In genomic region chr18:54284967-54285785, GRCh38 we compare ENCODE assay signal across 8 cellular contexts. TPM values are rescaled to one million over a fixed set of nuclear protein-coding genes. Genes with fewer than 3 reads are reported as not detected.
A peak's percentile ranks its signal among the peaks of the same experiment; 100 is the strongest.
DNase-seq lines count a peak whose midpoint lies in the region; ATAC-seq, FAIRE-seq and TF ChIP-seq lines count a peak whose summit lies in the region.

No MANE protein-coding gene starts in this region.

- peaks cover 75% of the 10 kb centered on the region for H3K36me3 Mint-ChIP-seq in activated T-cell treated with anti-CD3 and anti-CD28 coated beads, Interleukin-2, amount 50 U/mL, for 24 hours (ENCODE audit: low read depth)

- H3K9ac ChIP-seq in kidney (ENCODE audit: low read length in 2 of 2): no peak overlapping the region

- H3K4me1 ChIP-seq in kidney (ENCODE audit: control insufficient read depth in 1 of 2, insufficient read depth in 1 of 2, low read depth in 1 of 2, low read length in 2 of 2): peaks cover 0 to 3% of the 10 kb centered on the region in 2 donors
- H3K4me1 ChIP-seq in BE2C: no peaks in the 10 kb centered on the region

- H3K27me3 Mint-ChIP-seq in activated T-cell treated with anti-CD3 and anti-CD28 coated beads, Interleukin-2, amount 50 U/mL, for 24 hours: no peaks in the 10 kb centered on the region

- H3K9me3 Mint-ChIP-seq in activated T-cell treated with anti-CD3 and anti-CD28 coated beads, Interleukin-2, amount 50 U/mL, for 24 hours: no peaks in the 10 kb centered on the region

- ATAC-seq in GM19452 (IDR thresholded peaks at IDR 0.05; ENCODE audit: unreplicated experiment): peak; percentile 100
- peak; percentile 100 for ATAC-seq in HG03439 (IDR thresholded peaks at IDR 0.05; ENCODE audit: unreplicated experiment)

- FAIRE-seq in kidney (lab: Jason Lieb, UNC): no peak

- DNase-seq in AG20443 (ENCODE audit: low spot score) (peak; percentile 87), kidney (peak; percentile 78), NAMALWA (ENCODE audit: low spot score) (no peak), NCI-H774 (lab: John Stamatoyannopoulos, UW) (no peak), BE2C (no peak)
- DNase-seq in activated T-cell treated with anti-CD3 and anti-CD28 coated beads, Interleukin-2, amount 50 U/mL, for 24 hours: peak; percentile 64

- H3K4me3 ChIP-seq in kidney (ENCODE audit: low read length in 2 of 2) (no peak overlapping the region), BE2C (ENCODE audit: low read depth, low read length) (no peak overlapping the region)

- TF ChIP-seq CTCF in kidney (IDR thresholded peaks at IDR 0.05; ENCODE audit: borderline replicate concordance, extremely low read depth, insufficient read depth): no peak
- no peak for TF ChIP-seq CTCF in BE2C (IDR thresholded peaks at IDR 0.05; ENCODE audit: low read depth, low read length)

- intact Hi-C loops in kidney (cut with DNase I): no loop called here

- no peaks in the 10 kb centered on the region for H3K27me3 ChIP-seq in BE2C

- H3K4me1 Mint-ChIP-seq in activated T-cell treated with anti-CD3 and anti-CD28 coated beads, Interleukin-2, amount 50 U/mL, for 24 hours (ENCODE audit: low read depth): peaks cover 35% of the 10 kb centered on the region

- peaks cover 0 to 2% of the 10 kb centered on the region in 2 donors for H3K9me3 ChIP-seq in kidney (ENCODE audit: control insufficient read depth in 1 of 2, low read length in 2 of 2)
- no peaks in the 10 kb centered on the region for H3K9me3 ChIP-seq in BE2C

- no peak overlapping the region for H3K27ac ChIP-seq in kidney (ENCODE audit: low read depth in 2 of 2, low read length in 2 of 2)

- H3K27ac Mint-ChIP-seq in activated T-cell treated with anti-CD3 and anti-CD28 coated beads, Interleukin-2, amount 50 U/mL, for 24 hours: peak overlapping the region; percentile 96

- H3K36me3 ChIP-seq in kidney (ENCODE audit: control insufficient read depth in 1 of 2, insufficient read depth in 2 of 2, low read length in 2 of 2) (peaks cover 9 to 17% of the 10 kb centered on the region in 2 donors), BE2C (no peaks in the 10 kb centered on the region)

- H3K4me3 Mint-ChIP-seq in activated T-cell treated with anti-CD3 and anti-CD28 coated beads, Interleukin-2, amount 50 U/mL, for 24 hours: peak overlapping the region; percentile 18

RNA-seq across cellular contexts. Expression of gene POLI, which starts 15.9 kb away (rescaled TPM):
- total RNA-seq in kidney: 45.1 TPM
- polyA plus RNA-seq in kidney (ENCODE audit: insufficient read depth, low read depth, low replicate concordance): 15.6 TPM
- polyA plus RNA-seq in BE2C (2012; ENCODE audit: insufficient read depth, insufficient read length, low read depth): 6.2 TPM

Comparison
In these comparisons a context has a peak if more than half of its experiments do, and no peak if none do; other contexts are left out.
1. DNase-seq: peak in AG20443 (single experiment), activated T-cell treated with anti-CD3 and anti-CD28 coated beads, Interleukin-2, amount 50 U/mL, for 24 hours (single experiment) and kidney (single experiment); none in NAMALWA (single experiment), NCI-H774 (single experiment) and BE2C (single experiment).